18 cellular contexts compared by ENCODE assay signal in genomic region chr7:44200163-44200562, GRCh38. TPM values are rescaled to one million over a fixed set of nuclear protein-coding genes. Genes with fewer than 3 reads are reported as not detected.
DNase-seq lines count a peak whose midpoint lies in the region; ATAC-seq and TF ChIP-seq lines count a peak whose summit lies in the region.
"Not testable (repeated sequence)": the region's sequence is repeated elsewhere in the genome, so short reads cannot be mapped to it uniquely, and the experiment has no call there.
"Had no signal": no experiment of that assay in that cellular context is flagged by ENCODE, and none has a peak within 500 bp of the region (broad histone marks: within the 10 kb centered on the region; RNA-seq: fewer than 3 reads in every experiment).

No MANE protein-coding gene starts in this region.

- H3K79me2 ChIP-seq in DND-41 (ENCODE audit: insufficient read depth, low read length) (peaks cover 38% of the 10 kb centered on the region), SK-N-SH (ENCODE audit: insufficient read depth) (peaks cover 45% of the 10 kb centered on the region)

- CTCF ChIA-PET in SK-N-SH (lab: Yijun Ruan, JAX) = interaction anchor here (1.1 to 3.2 kb wide), 13 partner anchors 8 to 936 kb away, joined by 3 to 32 read pairs (median 6); partner anchors contain the start of gene POLD2
- CTCF ChIA-PET in activated CD4-positive, alpha-beta memory T cell treated with anti-CD3 and anti-CD28 coated beads, Interleukin-2, amount 10 ng/mL, durations not matched to agents 7 days and 5 days (lab: Charles Lee) = interaction anchor here (1.0 to 1.1 kb wide), 3 partner anchors 41 to 291 kb away, joined by 3 to 4 read pairs (median 3); no protein-coding TSS in a partner anchor
- CTCF ChIA-PET in activated naive CD4-positive, alpha-beta T cell treated with anti-CD3 and anti-CD28 coated beads, Interleukin-2, amount 10 ng/mL, durations not matched to agents 7 days and 5 days (lab: Charles Lee) = not testable (repeated sequence)

- TF ChIP-seq CTCF in DND-41 (IDR thresholded peaks at IDR 0.05; ENCODE audit: borderline replicate concordance, extremely low read depth, low read length, poor library complexity, severe bottlenecking); SK-N-SH (IDR thresholded peaks at IDR 0.05): not testable (repeated sequence)

- H3K9me2 ChIP-seq in SK-N-SH = not testable (repeated sequence)

- not testable (repeated sequence) for ATAC-seq in DND-41 (ENCODE audit: insufficient read depth, low read depth); naive thymus-derived CD8-positive, alpha-beta T cell; stimulated activated memory B cell treated with anti-CD40 and anti-IgM and Interleukin-4, amounts not matched to agents 10 μg/mL and 1 μg/mL and 100 μg/mL, for 72 hours

- H3K9me3 Mint-ChIP-seq in activated CD4-positive, alpha-beta memory T cell treated with anti-CD3 and anti-CD28 coated beads, Interleukin-2, amount 10 ng/mL, durations not matched to agents 7 days and 5 days; activated naive CD4-positive, alpha-beta T cell treated with anti-CD3 and anti-CD28 coated beads, Interleukin-2, amount 10 ng/mL, durations not matched to agents 7 days and 5 days; dendritic cell treated with granulocyte-macrophage colony-stimulating factor and Interleukin-4, amounts not matched to agents 40 ng/mL and 50 ng/mL, for 4 days; naive thymus-derived CD8-positive, alpha-beta T cell; stimulated activated memory B cell treated with anti-CD40 and anti-IgM and Interleukin-4, amounts not matched to agents 10 μg/mL and 1 μg/mL and 100 μg/mL, for 72 hours: not testable (repeated sequence)

- H3K27me3 ChIP-seq in DND-41 (ENCODE audit: insufficient read depth, low read length, poor library complexity); SK-N-SH (ENCODE audit: insufficient read depth): not testable (repeated sequence)

- H3K27ac Mint-ChIP-seq in activated CD4-positive, alpha-beta memory T cell treated with anti-CD3 and anti-CD28 coated beads, Interleukin-2, amount 10 ng/mL, durations not matched to agents 7 days and 5 days; activated naive CD4-positive, alpha-beta T cell treated with anti-CD3 and anti-CD28 coated beads, Interleukin-2, amount 10 ng/mL, durations not matched to agents 7 days and 5 days; dendritic cell treated with granulocyte-macrophage colony-stimulating factor and Interleukin-4, amounts not matched to agents 40 ng/mL and 50 ng/mL, for 4 days; stimulated activated memory B cell treated with anti-CD40 and anti-IgM and Interleukin-4, amounts not matched to agents 10 μg/mL and 1 μg/mL and 100 μg/mL, for 72 hours: not testable (repeated sequence)
- peak overlapping the region in 1 of 10 donors; percentile 60 for H3K27ac Mint-ChIP-seq in naive thymus-derived CD8-positive, alpha-beta T cell

- not testable (repeated sequence) for H3K27ac ChIP-seq in DND-41 (ENCODE audit: low read length); SK-N-SH (ENCODE audit: low read depth in 2 of 2, low read length in 1 of 2)

- H3K27me3 Mint-ChIP-seq in activated CD4-positive, alpha-beta memory T cell treated with anti-CD3 and anti-CD28 coated beads, Interleukin-2, amount 10 ng/mL, durations not matched to agents 7 days and 5 days; dendritic cell treated with granulocyte-macrophage colony-stimulating factor and Interleukin-4, amounts not matched to agents 40 ng/mL and 50 ng/mL, for 4 days; naive thymus-derived CD8-positive, alpha-beta T cell; stimulated activated memory B cell treated with anti-CD40 and anti-IgM and Interleukin-4, amounts not matched to agents 10 μg/mL and 1 μg/mL and 100 μg/mL, for 72 hours: not testable (repeated sequence)
- peaks cover 11% of the 10 kb centered on the region for H3K27me3 Mint-ChIP-seq in activated naive CD4-positive, alpha-beta T cell treated with anti-CD3 and anti-CD28 coated beads, Interleukin-2, amount 10 ng/mL, durations not matched to agents 7 days and 5 days

- H3K4me1 ChIP-seq in DND-41 (ENCODE audit: insufficient read depth, low read length) (peaks cover 30% of the 10 kb centered on the region), SK-N-SH (ENCODE audit: control insufficient read depth in 1 of 2, insufficient read depth in 2 of 2, low read depth in 1 of 2, low read length in 1 of 2) (peaks cover 5 to 16% of the 10 kb centered on the region in 2 experiments; a peak in 2 of 4 replicates)

- peak overlapping the region; percentile 98; the same call in 1 of the 2 replicates for H3K4me2 ChIP-seq in DND-41 (ENCODE audit: insufficient read depth, low read length)
- not testable (repeated sequence) for H3K4me2 ChIP-seq in SK-N-SH

- 77% methylated on average over 3 of the region's 3 CpGs for WGBS in SK-N-SH (ENCODE audit: low lambda C conversion rate)

- H3K4me1 Mint-ChIP-seq in activated CD4-positive, alpha-beta memory T cell treated with anti-CD3 and anti-CD28 coated beads, Interleukin-2, amount 10 ng/mL, durations not matched to agents 7 days and 5 days = peaks cover 38% of the 10 kb centered on the region
- peaks cover 39% of the 10 kb centered on the region for H3K4me1 Mint-ChIP-seq in activated naive CD4-positive, alpha-beta T cell treated with anti-CD3 and anti-CD28 coated beads, Interleukin-2, amount 10 ng/mL, durations not matched to agents 7 days and 5 days
- peaks cover 28% of the 10 kb centered on the region for H3K4me1 Mint-ChIP-seq in dendritic cell treated with granulocyte-macrophage colony-stimulating factor and Interleukin-4, amounts not matched to agents 40 ng/mL and 50 ng/mL, for 4 days (ENCODE audit: low read depth)
- H3K4me1 Mint-ChIP-seq in naive thymus-derived CD8-positive, alpha-beta T cell = peaks cover 20 to 38% (median 28%) of the 10 kb centered on the region in 4 donors
- H3K4me1 Mint-ChIP-seq in stimulated activated memory B cell treated with anti-CD40 and anti-IgM and Interleukin-4, amounts not matched to agents 10 μg/mL and 1 μg/mL and 100 μg/mL, for 72 hours = peaks cover 34% of the 10 kb centered on the region

- not testable (repeated sequence) for H3F3A ChIP-seq in SK-N-SH (replicated peaks; ENCODE audit: insufficient read depth)

- H3K36me3 Mint-ChIP-seq in activated CD4-positive, alpha-beta memory T cell treated with anti-CD3 and anti-CD28 coated beads, Interleukin-2, amount 10 ng/mL, durations not matched to agents 7 days and 5 days (ENCODE audit: low read depth) = peaks cover 13% of the 10 kb centered on the region
- H3K36me3 Mint-ChIP-seq in activated naive CD4-positive, alpha-beta T cell treated with anti-CD3 and anti-CD28 coated beads, Interleukin-2, amount 10 ng/mL, durations not matched to agents 7 days and 5 days = not testable (repeated sequence)
- peaks cover 23% of the 10 kb centered on the region for H3K36me3 Mint-ChIP-seq in dendritic cell treated with granulocyte-macrophage colony-stimulating factor and Interleukin-4, amounts not matched to agents 40 ng/mL and 50 ng/mL, for 4 days (ENCODE audit: low read depth)
- H3K36me3 Mint-ChIP-seq in naive thymus-derived CD8-positive, alpha-beta T cell = peaks cover 0 to 13% (median under 1%) of the 10 kb centered on the region in 3 donors
- H3K36me3 Mint-ChIP-seq in stimulated activated memory B cell treated with anti-CD40 and anti-IgM and Interleukin-4, amounts not matched to agents 10 μg/mL and 1 μg/mL and 100 μg/mL, for 72 hours = peaks cover 16% of the 10 kb centered on the region

- POLR2A ChIA-PET in SK-N-SH (lab: Yijun Ruan, JAX) = interaction anchor here (0.8 to 1.8 kb wide), 9 partner anchors 13 to 366 kb away, joined by 3 to 8 read pairs (median 4); partner anchors contain the start of genes DBNL, NUDCD3 and POLD2
- POLR2A ChIA-PET in activated CD4-positive, alpha-beta memory T cell treated with anti-CD3 and anti-CD28 coated beads, Interleukin-2, amount 10 ng/mL, durations not matched to agents 7 days and 5 days (lab: Charles Lee) = interaction anchor here (0.9 to 1.7 kb wide), 3 partner anchors 13 to 119 kb away, joined by 3 to 6 read pairs (median 5); no protein-coding TSS in a partner anchor
- POLR2A ChIA-PET in naive thymus-derived CD8-positive, alpha-beta T cell (lab: Charles Lee) = interaction anchor here (0.8 to 1.8 kb wide), 7 partner anchors 13 to 290 kb away, joined by 3 to 11 read pairs (median 4); partner anchors contain the start of genes DBNL and NUDCD3

- H3K4me3 Mint-ChIP-seq in activated CD4-positive, alpha-beta memory T cell treated with anti-CD3 and anti-CD28 coated beads, Interleukin-2, amount 10 ng/mL, durations not matched to agents 7 days and 5 days = peak overlapping the region; percentile 41
- H3K4me3 Mint-ChIP-seq in activated naive CD4-positive, alpha-beta T cell treated with anti-CD3 and anti-CD28 coated beads, Interleukin-2, amount 10 ng/mL, durations not matched to agents 7 days and 5 days = peak overlapping the region; percentile 47
- H3K4me3 Mint-ChIP-seq in dendritic cell treated with granulocyte-macrophage colony-stimulating factor and Interleukin-4, amounts not matched to agents 40 ng/mL and 50 ng/mL, for 4 days = peak overlapping the region; percentile 32
- H3K4me3 Mint-ChIP-seq in naive thymus-derived CD8-positive, alpha-beta T cell = peak overlapping the region in 7 of 10 donors; percentile 8 to 78 (median 53)
- H3K4me3 Mint-ChIP-seq in stimulated activated memory B cell treated with anti-CD40 and anti-IgM and Interleukin-4, amounts not matched to agents 10 μg/mL and 1 μg/mL and 100 μg/mL, for 72 hours = peak overlapping the region; percentile 36

- not testable (repeated sequence) for TF ChIP-seq RAD21 in SK-N-SH (IDR thresholded peaks at IDR 0.05; ENCODE audit: low read length)

- not testable (repeated sequence) for H3K9me3 ChIP-seq in DND-41 (ENCODE audit: insufficient read depth, low read length, severe bottlenecking); SK-N-SH

- H2AFZ ChIP-seq in DND-41 (ENCODE audit: low read depth, low read length) = not testable (repeated sequence)
- H2AFZ ChIP-seq in SK-N-SH (ENCODE audit: low read depth) = peak overlapping the region; percentile 84; the same call in 1 of the 2 replicates

- not testable (repeated sequence) for H3K9ac ChIP-seq in DND-41 (ENCODE audit: low read depth, low read length); SK-N-SH

- DNase-seq in DND-41; SK-N-SH; activated CD4-positive, alpha-beta memory T cell treated with anti-CD3 and anti-CD28 coated beads, Interleukin-2, amount 10 ng/mL, durations not matched to agents 7 days and 5 days; activated naive CD4-positive, alpha-beta T cell treated with anti-CD3 and anti-CD28 coated beads, Interleukin-2, amount 10 ng/mL, durations not matched to agents 7 days and 5 days; naive thymus-derived CD8-positive, alpha-beta T cell: not testable (repeated sequence)

- H4K20me1 ChIP-seq in DND-41 (ENCODE audit: insufficient read depth, low read length) (peaks cover 14% of the 10 kb centered on the region; the same call in 1 of the 2 replicates), SK-N-SH (ENCODE audit: insufficient read depth) (peaks cover 38% of the 10 kb centered on the region)

- H3K4me3 ChIP-seq in DND-41 (ENCODE audit: low read depth in 1 of 2, low read length in 2 of 2) = not testable (repeated sequence)
- H3K4me3 ChIP-seq in SK-N-SH (ENCODE audit: low read depth in 2 of 2, low read length in 1 of 2) = 0 out of 4 replicates have a peak overlapping the region, but pooled peaks of 1 of the 2 experiments have one; percentile 99

- TF ChIP-seq EP300 in SK-N-SH (IDR thresholded peaks at IDR 0.05; ENCODE audit: borderline replicate concordance in 1 of 2, low read depth in 1 of 2, low read length in 1 of 2) = not testable (repeated sequence)

- intact Hi-C loops in dendritic cell treated with granulocyte-macrophage colony-stimulating factor and Interleukin-4, amounts not matched to agents 40 ng/mL and 50 ng/mL, for 4 days (cut with micrococcal nuclease) = loop anchor here (1.0 to 2.0 kb wide), 2 partner anchors 75 to 118 kb away; partner anchors contain the start of gene POLM

- peaks cover 23% of the 10 kb centered on the region for H3K36me3 ChIP-seq in DND-41 (ENCODE audit: insufficient read depth, low read length)
- peaks cover 20 to 21% of the 10 kb centered on the region in 2 experiments for H3K36me3 ChIP-seq in SK-N-SH (replicated peaks in 1 of 2; ENCODE audit: control insufficient read depth in 1 of 2, insufficient read depth in 2 of 2, low read length in 1 of 2)

RNA-seq across cellular contexts. Expression of gene YKT6, which starts 0.6 kb away (rescaled TPM):
- 170 and 213 TPM in 2 replicates for polyA plus RNA-seq in SK-N-SH (2012; rRNA removed)
- 121 and 165 TPM in 2 replicates for polyA plus RNA-seq in SK-N-SH (2012; cell fraction: cytosol; rRNA removed)
- 211 and 221 TPM in 2 replicates for polyA plus RNA-seq in SK-N-SH (2012; cell fraction: nucleus; rRNA removed)
- total RNA-seq in activated CD4-positive, alpha-beta memory T cell treated with anti-CD3 and anti-CD28 coated beads, Interleukin-2, amount 10 ng/mL, durations not matched to agents 7 days and 5 days = 10 to 100 TPM; 59.1 to 60.9 TPM
- total RNA-seq in naive thymus-derived CD8-positive, alpha-beta T cell = 10 to 100 TPM; 64.8 to 66.7 TPM
- polyA plus RNA-seq in naive thymus-derived CD8-positive, alpha-beta T cell = 10 to 100 TPM; 31.6 to 37.0 (median 34.2) TPM

RNA-seq across cellular contexts. Expression of gene GCK, which starts 10.9 kb away (rescaled TPM):
- 1.1 and 1.6 TPM in 2 replicates for polyA plus RNA-seq in SK-N-SH (2012; rRNA removed)
- polyA plus RNA-seq in SK-N-SH (2012; cell fraction: cytosol; rRNA removed) = 0.55 and 1.0 TPM in 2 replicates
- 0.83 and 1.1 TPM in 2 replicates for polyA plus RNA-seq in SK-N-SH (2012; cell fraction: nucleus; rRNA removed)
- total RNA-seq in activated CD4-positive, alpha-beta memory T cell treated with anti-CD3 and anti-CD28 coated beads, Interleukin-2, amount 10 ng/mL, durations not matched to agents 7 days and 5 days = not detected
- 1 to 10 TPM in 1 of 2 experiments, under 1 TPM in 1; 0.58 to 1.2 TPM for total RNA-seq in naive thymus-derived CD8-positive, alpha-beta T cell
- 1 to 10 TPM in 2 of 3 donors, under 1 TPM in 1; 0.62 to 4.8 (median 1.2) TPM for polyA plus RNA-seq in naive thymus-derived CD8-positive, alpha-beta T cell
- total RNA-seq: HT1080 had no signal
- polyA plus RNA-seq: keratinocyte had no signal

RNA-seq across cellular contexts. Expression of gene MYL7, which starts 59.0 kb away (rescaled TPM):
- 0.47 TPM in 1 of 2 replicates, not detected in the other for polyA plus RNA-seq in SK-N-SH (2012; rRNA removed)
- 0.08 and 0.22 TPM in 2 replicates for polyA plus RNA-seq in SK-N-SH (2012; cell fraction: cytosol; rRNA removed)
- 0.61 and 1.9 TPM in 2 replicates for polyA plus RNA-seq in SK-N-SH (2012; cell fraction: nucleus; rRNA removed)
- total RNA-seq in activated CD4-positive, alpha-beta memory T cell treated with anti-CD3 and anti-CD28 coated beads, Interleukin-2, amount 10 ng/mL, durations not matched to agents 7 days and 5 days = not detected
- total RNA-seq in naive thymus-derived CD8-positive, alpha-beta T cell = not detected
- polyA plus RNA-seq in naive thymus-derived CD8-positive, alpha-beta T cell = not detected
- total RNA-seq: activated B cell treated with CpG ODN at 0.5 μM for 24 hours, body of pancreas, dermis microvascular lymphatic vessel endothelial cell, esophagus squamous epithelium, foreskin keratinocyte, HT1080, RPMI7951, thoracic aorta, uterus had no signal
- polyA plus RNA-seq: AG04450, foreskin keratinocyte had no signal
